ENCODE assay signal across 5 cellular contexts in genomic region chr2:189247276-189247675, GRCh38.
"Had no signal": no experiment of that assay in that cellular context is flagged by ENCODE, and none has a peak within 500 bp of the region (broad histone marks: within the 10 kb centered on the region; RNA-seq: fewer than 3 reads in every experiment).

No MANE protein-coding gene starts in this region.

- ATAC-seq: GM23338 had no signal

- H3K4me3 Mint-ChIP-seq: GM23338, H9, IgD-negative memory B cell had no signal

- H3K36me3 Mint-ChIP-seq: IgD-negative memory B cell had no signal

- H3K27ac Mint-ChIP-seq: GM23338, H9, IgD-negative memory B cell had no signal

- H3K27me3 Mint-ChIP-seq: IgD-negative memory B cell had no signal

- H3K4me1 Mint-ChIP-seq: GM23338, H9, IgD-negative memory B cell had no signal

- DNase-seq: H9, HCEC 1CT, KBM-7 had no signal
